Comparison of ENCODE assay signal across 18 cellular contexts in genomic region chr7:70997275-70997674, GRCh38.
"Had no signal": no experiment of that assay in that cellular context is flagged by ENCODE, and none has a peak within 500 bp of the region (broad histone marks: within the 10 kb centered on the region; RNA-seq: fewer than 3 reads in every experiment).

No MANE protein-coding gene starts in this region.

- H3K27ac ChIP-seq: gastrocnemius medialis, heart right ventricle, left ventricle myocardium inferior, neutrophil, uterus had no signal

- H3K27ac Mint-ChIP-seq: dendritic cell treated with granulocyte-macrophage colony-stimulating factor and Interleukin-4, amounts not matched to agents 40 ng/mL and 50 ng/mL, for 4 days; naive thymus-derived CD4-positive, alpha-beta T cell; type B pancreatic cell had no signal

- H3K4me3 ChIP-seq: gastrocnemius medialis, heart right ventricle, left ventricle myocardium inferior, lung, uterus had no signal

- H3K36me3 Mint-ChIP-seq: naive thymus-derived CD4-positive, alpha-beta T cell; type B pancreatic cell had no signal

- H3K9me3 ChIP-seq: gastrocnemius medialis, left ventricle myocardium inferior, neutrophil, uterus had no signal

- ATAC-seq: gastrocnemius medialis; heart right ventricle; naive thymus-derived CD4-positive, alpha-beta T cell had no signal

- H3K4me1 Mint-ChIP-seq: naive thymus-derived CD4-positive, alpha-beta T cell had no signal

- H3K36me3 ChIP-seq: gastrocnemius medialis, heart right ventricle, left ventricle myocardium inferior, neutrophil, uterus had no signal

- H3K27me3 Mint-ChIP-seq: dendritic cell treated with granulocyte-macrophage colony-stimulating factor and Interleukin-4, amounts not matched to agents 40 ng/mL and 50 ng/mL, for 4 days; naive thymus-derived CD4-positive, alpha-beta T cell had no signal

- H3K4me3 Mint-ChIP-seq: dendritic cell treated with granulocyte-macrophage colony-stimulating factor and Interleukin-4, amounts not matched to agents 40 ng/mL and 50 ng/mL, for 4 days; naive thymus-derived CD4-positive, alpha-beta T cell; type B pancreatic cell had no signal

- DNase-seq: cerebellar nuclear complex; erythroblast; gastrocnemius medialis; heart right ventricle; islet precursor cell; left ventricle myocardium inferior; mesendoderm; naive thymus-derived CD4-positive, alpha-beta T cell; posterior cingulate gyrus; right cardiac atrium; small intestine; stimulated activated CD4-positive, alpha-beta T cell treated with anti-CD3 and anti-CD28 coated beads, Interleukin-2, amount 100 ng/mL, for 48 hours; stimulated activated naive CD4-positive, alpha-beta T cell treated with Interleukin-2 at 50 U/mL for 16 hours; uterus had no signal
